In the genomic region with DNA sequence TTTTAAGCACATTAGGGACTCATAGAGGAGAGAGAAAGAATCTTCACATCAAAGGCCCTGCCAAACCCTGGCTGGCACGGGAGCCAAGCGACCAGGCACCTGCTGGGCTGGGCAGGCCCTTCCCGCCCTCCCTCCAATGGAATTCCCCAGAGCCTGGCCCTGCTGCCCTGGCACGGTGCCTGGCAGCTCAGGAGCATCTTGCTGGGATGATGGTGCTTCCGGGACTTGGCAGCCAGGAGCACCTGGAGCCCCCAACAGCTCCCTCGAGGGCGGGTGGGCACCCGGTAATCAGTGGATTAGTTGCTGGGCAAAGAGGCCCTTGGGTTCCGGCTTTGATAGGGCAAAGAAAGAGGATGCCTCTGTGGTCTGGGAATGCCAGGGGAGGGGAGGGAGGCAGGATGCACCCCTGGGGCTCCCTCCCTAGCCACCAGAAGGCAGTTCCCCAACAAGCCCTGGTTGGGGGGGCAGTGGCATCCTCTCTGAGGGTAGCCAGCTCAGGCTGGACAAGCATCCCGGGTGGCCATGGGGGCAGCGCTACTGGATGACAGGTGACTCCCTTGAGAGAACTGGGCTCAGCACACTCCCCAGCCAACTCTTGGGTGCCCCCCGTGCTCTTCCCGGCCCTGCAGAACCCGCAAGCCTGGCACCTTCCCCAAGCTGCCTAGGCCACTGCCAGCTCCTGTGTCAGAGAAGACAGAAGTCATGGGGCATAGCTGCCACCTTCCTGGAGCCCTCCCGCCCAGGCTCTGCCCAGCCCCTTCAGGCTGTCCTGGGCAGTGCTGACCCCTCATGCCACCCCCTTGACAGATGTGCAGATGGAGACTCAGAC, we compare ENCODE assay signal across 1 cellular context.
TF ChIP-seq lines count a peak whose summit lies in the region.

No MANE protein-coding gene starts in this region.

TF ChIP-seq in HepG2, 621 proteins besides CTCF, POLR2A, EP300 and RAD21:
- TF ChIP-seq AGO2 (optimal IDR thresholded peaks at IDR 0.05; ENCODE audit: low read depth, low read length): peak; percentile 68
- TF ChIP-seq, protein P1, sequence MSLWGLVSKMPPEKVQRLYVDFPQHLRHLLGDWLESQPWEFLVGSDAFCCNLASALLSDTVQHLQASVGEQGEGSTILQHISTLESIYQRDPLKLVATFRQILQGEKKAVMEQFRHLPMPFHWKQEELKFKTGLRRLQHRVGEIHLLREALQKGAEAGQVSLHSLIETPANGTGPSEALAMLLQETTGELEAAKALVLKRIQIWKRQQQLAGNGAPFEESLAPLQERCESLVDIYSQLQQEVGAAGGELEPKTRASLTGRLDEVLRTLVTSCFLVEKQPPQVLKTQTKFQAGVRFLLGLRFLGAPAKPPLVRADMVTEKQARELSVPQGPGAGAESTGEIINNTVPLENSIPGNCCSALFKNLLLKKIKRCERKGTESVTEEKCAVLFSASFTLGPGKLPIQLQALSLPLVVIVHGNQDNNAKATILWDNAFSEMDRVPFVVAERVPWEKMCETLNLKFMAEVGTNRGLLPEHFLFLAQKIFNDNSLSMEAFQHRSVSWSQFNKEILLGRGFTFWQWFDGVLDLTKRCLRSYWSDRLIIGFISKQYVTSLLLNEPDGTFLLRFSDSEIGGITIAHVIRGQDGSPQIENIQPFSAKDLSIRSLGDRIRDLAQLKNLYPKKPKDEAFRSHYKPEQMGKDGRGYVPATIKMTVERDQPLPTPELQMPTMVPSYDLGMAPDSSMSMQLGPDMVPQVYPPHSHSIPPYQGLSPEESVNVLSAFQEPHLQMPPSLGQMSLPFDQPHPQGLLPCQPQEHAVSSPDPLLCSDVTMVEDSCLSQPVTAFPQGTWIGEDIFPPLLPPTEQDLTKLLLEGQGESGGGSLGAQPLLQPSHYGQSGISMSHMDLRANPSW (CRISPR knock-in tag; IDR thresholded peaks at IDR 0.05; ENCODE audit: borderline replicate concordance): no peak
- no peak for TF ChIP-seq ZNF546 (CRISPR knock-in tag; conservative IDR thresholded peaks at IDR 0.05)
- peak; percentile 66 for TF ChIP-seq HNRNPL (IDR thresholded peaks at IDR 0.05; ENCODE audit: low read depth, low read length)
- TF ChIP-seq ARHGAP35 (CRISPR knock-in tag; IDR thresholded peaks at IDR 0.05; ENCODE audit: borderline replicate concordance): no peak
- TF ChIP-seq RBM22 (optimal IDR thresholded peaks at IDR 0.05; ENCODE audit: low read length): peak; percentile 24
